In genomic region chr6:15365273-15365687, GRCh38 we compare ENCODE assay signal across 8 cellular contexts.
DNase-seq lines count a peak whose midpoint lies in the region; ATAC-seq, FAIRE-seq and TF ChIP-seq lines count a peak whose summit lies in the region.

No MANE protein-coding gene starts in this region.

- 39 to 47% methylated on average over 13 of the region's 13 CpGs for WGBS in pancreas, 2 donors

- 0 out of 2 replicates have a peak overlapping the region, but pooled peaks have one; percentile 10 for H3K9ac ChIP-seq in PC-3 (ENCODE audit: low read length)

- ATAC-seq in PC-3 (peak; percentile 70), pancreas (peak in 3 of 4 donors; percentile 33 to 68 (median 67)), GM21737 (IDR thresholded peaks at IDR 0.05; ENCODE audit: unreplicated experiment) (no peak), GM21786 (IDR thresholded peaks at IDR 0.05; ENCODE audit: unreplicated experiment) (no peak)

- H3K79me2 ChIP-seq in PC-3 (ENCODE audit: low read length) = peaks cover 92% of the 10 kb centered on the region

- FAIRE-seq in pancreas (lab: Jason Lieb, UNC) = no peak

- H3K27ac Mint-ChIP-seq in activated naive CD8-positive, alpha-beta T cell = peak overlapping the region; percentile 59
- no peak overlapping the region for H3K27ac Mint-ChIP-seq in glutamatergic neuron (ENCODE audit: unreplicated experiment)

- H3F3A ChIP-seq in PC-3 (ENCODE audit: low read length, unreplicated experiment) = no peaks in the 10 kb centered on the region

- intact Hi-C loops in PC-3 (cut with micrococcal nuclease) = no loop called here
- intact Hi-C loops in pancreas (cut with DNase I) = no loop called here

- no peak overlapping the region for H3K4me3 ChIP-seq in AG10803 (ENCODE audit: low read length)
- peak overlapping the region; percentile 19; the same call in 1 of the 2 replicates for H3K4me3 ChIP-seq in PC-3 (ENCODE audit: low read length)
- H3K4me3 ChIP-seq in pancreas = no peak overlapping the region

- peaks cover 3% of the 10 kb centered on the region for H3K36me3 Mint-ChIP-seq in activated naive CD8-positive, alpha-beta T cell
- no peaks in the 10 kb centered on the region for H3K36me3 Mint-ChIP-seq in glutamatergic neuron (ENCODE audit: unreplicated experiment)

- H3K4me1 ChIP-seq in PC-3 (ENCODE audit: insufficient read depth, low read length) (peaks cover 11% of the 10 kb centered on the region), pancreas (peaks cover 31 to 45% (median 44%) of the 10 kb centered on the region in 3 donors)

- POLR2A ChIA-PET in PC-3 (lab: Charles Lee; ENCODE audit: unreplicated experiment) = no interaction called here

- H3K36me3 ChIP-seq in PC-3 (ENCODE audit: low read depth, low read length) (0 out of 2 replicates have a peak, but pooled peaks cover 3% of the 10 kb centered on the region), pancreas (no peaks in the 10 kb centered on the region)

- no peak for TF ChIP-seq CTCF in AG10803 (conservative IDR thresholded peaks at IDR 0.05; ENCODE audit: low read length)
- TF ChIP-seq CTCF in PC-3 (conservative IDR thresholded peaks at IDR 0.05; ENCODE audit: low read depth, low read length) = no peak
- TF ChIP-seq CTCF in glutamatergic neuron (IDR thresholded peaks at IDR 0.05; ENCODE audit: partially characterized antibody, unreplicated experiment) = no peak
- TF ChIP-seq CTCF in pancreas (IDR thresholded peaks at IDR 0.05) = no peak

- DNase-seq in AG10803 (ENCODE audit: low read depth) = peak; percentile 92
- DNase-seq in HT-29 (ENCODE audit: low spot score) = peak; percentile 50
- peak; percentile 71 for DNase-seq in PC-3
- DNase-seq in glutamatergic neuron = peak; percentile 43
- peak; percentile 34 to 61 (median 44) for DNase-seq in pancreas

- H3K27ac ChIP-seq in PC-3 (ENCODE audit: low read length) (peak overlapping the region; percentile 6; the same call in 1 of the 2 replicates), pancreas (no peak overlapping the region)

- no TSS peak for BruUV-seq in PC-3 (replicated peaks; lab: Mats Ljungman, UMichigan)

- CTCF ChIA-PET in PC-3 (lab: Charles Lee) = interaction anchor here (0.5 kb wide), 1 partner anchor 913 kb away, joined by 3 read pairs; no protein-coding TSS in a partner anchor

- 0 out of 2 replicates have a peak overlapping the region, but pooled peaks have one; percentile 18 for H2AFZ ChIP-seq in PC-3 (ENCODE audit: low read length)

- H3K9me3 Mint-ChIP-seq in activated naive CD8-positive, alpha-beta T cell (ENCODE audit: low read depth) = no peaks in the 10 kb centered on the region
- H3K9me3 Mint-ChIP-seq in glutamatergic neuron (ENCODE audit: unreplicated experiment) = peaks cover 2% of the 10 kb centered on the region

- no peaks in the 10 kb centered on the region for H3K27me3 Mint-ChIP-seq in activated naive CD8-positive, alpha-beta T cell
- peaks cover 2% of the 10 kb centered on the region for H3K27me3 Mint-ChIP-seq in glutamatergic neuron (ENCODE audit: unreplicated experiment)

- H3K27me3 ChIP-seq in PC-3 (ENCODE audit: low read length) (no peaks in the 10 kb centered on the region), pancreas (no peaks in the 10 kb centered on the region)

- peak overlapping the region; percentile 65 for H3K4me2 ChIP-seq in PC-3 (ENCODE audit: low read length)

- peaks cover 33% of the 10 kb centered on the region for H3K4me1 Mint-ChIP-seq in activated naive CD8-positive, alpha-beta T cell (ENCODE audit: low read depth)
- peaks cover 48% of the 10 kb centered on the region for H3K4me1 Mint-ChIP-seq in glutamatergic neuron (ENCODE audit: low read depth, unreplicated experiment)

- no peaks in the 10 kb centered on the region for H3K9me2 ChIP-seq in PC-3 (replicated peaks; ENCODE audit: low read length)

- H3K4me3 Mint-ChIP-seq in activated naive CD8-positive, alpha-beta T cell = peak overlapping the region; percentile 57
- peak overlapping the region; percentile 22 for H3K4me3 Mint-ChIP-seq in glutamatergic neuron (ENCODE audit: unreplicated experiment)

- no peaks in the 10 kb centered on the region for H3K9me3 ChIP-seq in PC-3 (ENCODE audit: low read length)
- H3K9me3 ChIP-seq in pancreas = no peaks in the 10 kb centered on the region

- 0 out of 2 replicates have a peak, but pooled peaks cover 7% of the 10 kb centered on the region for H4K20me1 ChIP-seq in PC-3 (ENCODE audit: low read length)

Comparison
In these comparisons a context has a peak if more than half of its experiments do, and no peak if none do; other contexts are left out.
1. ATAC-seq: peak in PC-3 (single experiment) and pancreas (3 of 4); none in GM21737 (single experiment) and GM21786 (single experiment).
2. Peak in every context shown above with its lines, with median percentiles within 50 percentile points of each other: DNase-seq.